ENCODE assay signal across 1 cellular context in genomic region chr10:60384708-60385398, GRCh38.
TF ChIP-seq lines count a peak whose summit lies in the region.

No MANE protein-coding gene starts in this region.

TF ChIP-seq in SK-N-SH, 30 proteins besides CTCF, POLR2A, EP300 and RAD21 (continued from another document):
- TF ChIP-seq USF1 (IDR thresholded peaks at IDR 0.05; ENCODE audit: borderline replicate concordance, low read depth) (no peak), EZH2phosphoT487 (IDR thresholded peaks at IDR 0.05; ENCODE audit: borderline replicate concordance, low read depth) (no peak), ZBTB33 (IDR thresholded peaks at IDR 0.05; ENCODE audit: borderline replicate concordance, low read depth) (0 out of 2 replicates have a peak, but pooled peaks have one; percentile 53), SMC3 (IDR thresholded peaks at IDR 0.05; ENCODE audit: low read depth, low read length) (no peak), CHD2 (IDR thresholded peaks at IDR 0.05; ENCODE audit: low read length, partially characterized antibody) (no peak), GABPA (IDR thresholded peaks at IDR 0.05; ENCODE audit: low read depth) (no peak), SIN3A (IDR thresholded peaks at IDR 0.05; ENCODE audit: borderline replicate concordance, low read depth, low read length) (no peak), JUND (IDR thresholded peaks at IDR 0.05) (peak; percentile 94), TCF12 (IDR thresholded peaks at IDR 0.05) (peak; percentile 96), TAF1 (IDR thresholded peaks at IDR 0.05; ENCODE audit: borderline replicate concordance, low read depth, low read length) (no peak), FOXM1 (IDR thresholded peaks at IDR 0.05; ENCODE audit: low read depth) (peak; percentile 69; the same call in 1 of the 2 replicates), GATA2 (CRISPR knock-in tag; IDR thresholded peaks at IDR 0.05) (no peak), FOSL2 (IDR thresholded peaks at IDR 0.05; ENCODE audit: borderline replicate concordance, low read depth) (peak; percentile 91), TEAD4 (IDR thresholded peaks at IDR 0.05; ENCODE audit: borderline replicate concordance, insufficient read depth) (peak; percentile 98)
- TF ChIP-seq, protein P1, sequence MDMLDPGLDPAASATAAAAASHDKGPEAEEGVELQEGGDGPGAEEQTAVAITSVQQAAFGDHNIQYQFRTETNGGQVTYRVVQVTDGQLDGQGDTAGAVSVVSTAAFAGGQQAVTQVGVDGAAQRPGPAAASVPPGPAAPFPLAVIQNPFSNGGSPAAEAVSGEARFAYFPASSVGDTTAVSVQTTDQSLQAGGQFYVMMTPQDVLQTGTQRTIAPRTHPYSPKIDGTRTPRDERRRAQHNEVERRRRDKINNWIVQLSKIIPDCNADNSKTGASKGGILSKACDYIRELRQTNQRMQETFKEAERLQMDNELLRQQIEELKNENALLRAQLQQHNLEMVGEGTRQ (IDR thresholded peaks at IDR 0.05; ENCODE audit: borderline replicate concordance, low read depth, low read length): no peak
